Comparison of ENCODE assay signal across 1 cellular context in the genomic region with DNA sequence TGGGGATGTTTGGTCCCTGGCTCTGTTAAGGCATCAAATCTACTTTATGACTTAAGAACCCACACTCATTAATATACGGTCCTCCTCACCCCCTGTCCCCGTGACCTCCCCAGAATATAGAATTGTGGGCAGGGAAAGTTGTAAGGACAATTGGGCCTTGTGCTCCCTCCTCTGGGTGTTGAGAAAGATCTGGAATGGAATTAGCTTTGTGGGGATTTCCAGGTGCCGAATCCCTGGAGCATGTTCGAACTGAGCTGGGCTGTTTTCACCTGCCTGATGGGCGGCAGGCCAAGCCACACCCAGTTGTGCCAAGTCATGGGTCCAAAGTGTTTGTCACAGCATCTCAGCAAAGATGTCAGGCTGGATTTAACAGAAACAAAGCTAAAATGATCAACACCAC.
TF ChIP-seq lines count a peak whose summit lies in the region.

No MANE protein-coding gene starts in this region.

TF ChIP-seq in HepG2, 621 proteins besides CTCF, POLR2A, EP300 and RAD21 (continued from another document):
- TF ChIP-seq, protein P1, sequence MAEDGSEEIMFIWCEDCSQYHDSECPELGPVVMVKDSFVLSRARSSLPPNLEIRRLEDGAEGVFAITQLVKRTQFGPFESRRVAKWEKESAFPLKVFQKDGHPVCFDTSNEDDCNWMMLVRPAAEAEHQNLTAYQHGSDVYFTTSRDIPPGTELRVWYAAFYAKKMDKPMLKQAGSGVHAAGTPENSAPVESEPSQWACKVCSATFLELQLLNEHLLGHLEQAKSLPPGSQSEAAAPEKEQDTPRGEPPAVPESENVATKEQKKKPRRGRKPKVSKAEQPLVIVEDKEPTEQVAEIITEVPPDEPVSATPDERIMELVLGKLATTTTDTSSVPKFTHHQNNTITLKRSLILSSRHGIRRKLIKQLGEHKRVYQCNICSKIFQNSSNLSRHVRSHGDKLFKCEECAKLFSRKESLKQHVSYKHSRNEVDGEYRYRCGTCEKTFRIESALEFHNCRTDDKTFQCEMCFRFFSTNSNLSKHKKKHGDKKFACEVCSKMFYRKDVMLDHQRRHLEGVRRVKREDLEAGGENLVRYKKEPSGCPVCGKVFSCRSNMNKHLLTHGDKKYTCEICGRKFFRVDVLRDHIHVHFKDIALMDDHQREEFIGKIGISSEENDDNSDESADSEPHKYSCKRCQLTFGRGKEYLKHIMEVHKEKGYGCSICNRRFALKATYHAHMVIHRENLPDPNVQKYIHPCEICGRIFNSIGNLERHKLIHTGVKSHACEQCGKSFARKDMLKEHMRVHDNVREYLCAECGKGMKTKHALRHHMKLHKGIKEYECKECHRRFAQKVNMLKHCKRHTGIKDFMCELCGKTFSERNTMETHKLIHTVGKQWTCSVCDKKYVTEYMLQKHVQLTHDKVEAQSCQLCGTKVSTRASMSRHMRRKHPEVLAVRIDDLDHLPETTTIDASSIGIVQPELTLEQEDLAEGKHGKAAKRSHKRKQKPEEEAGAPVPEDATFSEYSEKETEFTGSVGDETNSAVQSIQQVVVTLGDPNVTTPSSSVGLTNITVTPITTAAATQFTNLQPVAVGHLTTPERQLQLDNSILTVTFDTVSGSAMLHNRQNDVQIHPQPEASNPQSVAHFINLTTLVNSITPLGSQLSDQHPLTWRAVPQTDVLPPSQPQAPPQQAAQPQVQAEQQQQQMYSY (CRISPR knock-in tag; IDR thresholded peaks at IDR 0.05): peak; percentile 95
- no peak for TF ChIP-seq MAFG (CRISPR knock-in tag; IDR thresholded peaks at IDR 0.05)
